ENCODE assay signal across 1 cellular context in the genomic region with DNA sequence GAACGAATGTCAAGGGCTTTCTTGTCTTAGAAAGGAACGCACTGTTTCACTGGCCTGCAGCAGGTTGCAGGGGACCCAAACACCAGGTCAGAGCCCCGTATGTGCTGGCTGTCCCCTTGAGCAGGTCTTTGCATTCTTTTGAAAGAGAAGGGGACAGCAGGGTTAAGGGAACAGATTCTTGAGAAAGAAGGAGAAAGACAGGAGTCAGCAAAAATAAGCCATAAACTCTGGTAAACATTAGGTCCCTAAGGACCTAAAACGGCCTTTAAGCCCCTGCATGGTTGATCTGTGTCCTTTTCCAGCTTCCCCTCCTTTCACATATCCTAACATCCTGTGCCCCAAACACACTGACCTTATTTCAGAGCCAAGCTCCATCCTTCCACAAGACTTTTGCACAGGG.
TF ChIP-seq lines count a peak whose summit lies in the region.

No MANE protein-coding gene starts in this region.

TF ChIP-seq in SK-N-SH, 30 proteins besides CTCF, POLR2A, EP300 and RAD21:
- TF ChIP-seq RFX5 (IDR thresholded peaks at IDR 0.05; ENCODE audit: low read length) = no peak
- no peak for TF ChIP-seq TEAD4 (IDR thresholded peaks at IDR 0.05; ENCODE audit: borderline replicate concordance, insufficient read depth)
- no peak for TF ChIP-seq NRF1 (IDR thresholded peaks at IDR 0.05; ENCODE audit: low read depth, low read length)
- TF ChIP-seq FOSL2 (IDR thresholded peaks at IDR 0.05; ENCODE audit: borderline replicate concordance, low read depth) = no peak
- TF ChIP-seq, protein P1, sequence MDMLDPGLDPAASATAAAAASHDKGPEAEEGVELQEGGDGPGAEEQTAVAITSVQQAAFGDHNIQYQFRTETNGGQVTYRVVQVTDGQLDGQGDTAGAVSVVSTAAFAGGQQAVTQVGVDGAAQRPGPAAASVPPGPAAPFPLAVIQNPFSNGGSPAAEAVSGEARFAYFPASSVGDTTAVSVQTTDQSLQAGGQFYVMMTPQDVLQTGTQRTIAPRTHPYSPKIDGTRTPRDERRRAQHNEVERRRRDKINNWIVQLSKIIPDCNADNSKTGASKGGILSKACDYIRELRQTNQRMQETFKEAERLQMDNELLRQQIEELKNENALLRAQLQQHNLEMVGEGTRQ (IDR thresholded peaks at IDR 0.05; ENCODE audit: borderline replicate concordance, low read depth, low read length) = no peak
- no peak for TF ChIP-seq YY1 (IDR thresholded peaks at IDR 0.05; ENCODE audit: low read depth)
- TF ChIP-seq MEF2A (IDR thresholded peaks at IDR 0.05; ENCODE audit: borderline replicate concordance, low read depth) = no peak
- no peak for TF ChIP-seq GATA2 (CRISPR knock-in tag; IDR thresholded peaks at IDR 0.05)
- no peak for TF ChIP-seq CHD2 (IDR thresholded peaks at IDR 0.05; ENCODE audit: low read length, partially characterized antibody)
- no peak for TF ChIP-seq MXI1 (IDR thresholded peaks at IDR 0.05; ENCODE audit: low read depth, low read length)
- no peak for TF ChIP-seq SMC3 (IDR thresholded peaks at IDR 0.05; ENCODE audit: low read depth, low read length)
- no peak for TF ChIP-seq ELF1 (IDR thresholded peaks at IDR 0.05)
- no peak for TF ChIP-seq FOXJ3 (CRISPR knock-in tag; IDR thresholded peaks at IDR 0.05)
- TF ChIP-seq POLR2AphosphoS5 (IDR thresholded peaks at IDR 0.05; ENCODE audit: low read depth, low read length) = no peak
- no peak for TF ChIP-seq RCOR1 (IDR thresholded peaks at IDR 0.05; ENCODE audit: low read length)
- TF ChIP-seq SIN3A (IDR thresholded peaks at IDR 0.05; ENCODE audit: borderline replicate concordance, low read depth, low read length) = no peak
- TF ChIP-seq RXRA (IDR thresholded peaks at IDR 0.05; ENCODE audit: borderline replicate concordance, low read depth) = no peak
- TF ChIP-seq, protein P2, sequence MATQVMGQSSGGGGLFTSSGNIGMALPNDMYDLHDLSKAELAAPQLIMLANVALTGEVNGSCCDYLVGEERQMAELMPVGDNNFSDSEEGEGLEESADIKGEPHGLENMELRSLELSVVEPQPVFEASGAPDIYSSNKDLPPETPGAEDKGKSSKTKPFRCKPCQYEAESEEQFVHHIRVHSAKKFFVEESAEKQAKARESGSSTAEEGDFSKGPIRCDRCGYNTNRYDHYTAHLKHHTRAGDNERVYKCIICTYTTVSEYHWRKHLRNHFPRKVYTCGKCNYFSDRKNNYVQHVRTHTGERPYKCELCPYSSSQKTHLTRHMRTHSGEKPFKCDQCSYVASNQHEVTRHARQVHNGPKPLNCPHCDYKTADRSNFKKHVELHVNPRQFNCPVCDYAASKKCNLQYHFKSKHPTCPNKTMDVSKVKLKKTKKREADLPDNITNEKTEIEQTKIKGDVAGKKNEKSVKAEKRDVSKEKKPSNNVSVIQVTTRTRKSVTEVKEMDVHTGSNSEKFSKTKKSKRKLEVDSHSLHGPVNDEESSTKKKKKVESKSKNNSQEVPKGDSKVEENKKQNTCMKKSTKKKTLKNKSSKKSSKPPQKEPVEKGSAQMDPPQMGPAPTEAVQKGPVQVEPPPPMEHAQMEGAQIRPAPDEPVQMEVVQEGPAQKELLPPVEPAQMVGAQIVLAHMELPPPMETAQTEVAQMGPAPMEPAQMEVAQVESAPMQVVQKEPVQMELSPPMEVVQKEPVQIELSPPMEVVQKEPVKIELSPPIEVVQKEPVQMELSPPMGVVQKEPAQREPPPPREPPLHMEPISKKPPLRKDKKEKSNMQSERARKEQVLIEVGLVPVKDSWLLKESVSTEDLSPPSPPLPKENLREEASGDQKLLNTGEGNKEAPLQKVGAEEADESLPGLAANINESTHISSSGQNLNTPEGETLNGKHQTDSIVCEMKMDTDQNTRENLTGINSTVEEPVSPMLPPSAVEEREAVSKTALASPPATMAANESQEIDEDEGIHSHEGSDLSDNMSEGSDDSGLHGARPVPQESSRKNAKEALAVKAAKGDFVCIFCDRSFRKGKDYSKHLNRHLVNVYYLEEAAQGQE (IDR thresholded peaks at IDR 0.05; ENCODE audit: low read depth, low read length) = no peak
- no peak for TF ChIP-seq EZH2phosphoT487 (IDR thresholded peaks at IDR 0.05; ENCODE audit: borderline replicate concordance, low read depth)
